In genomic region chr3:114206342-114206741, GRCh38 we compare ENCODE assay signal across 33 cellular contexts. TPM values are rescaled to one million over a fixed set of nuclear protein-coding genes. Genes with fewer than 3 reads are reported as not detected.
"Had no signal": no experiment of that assay in that cellular context is flagged by ENCODE, and none has a peak within 500 bp of the region (broad histone marks: within the 10 kb centered on the region; RNA-seq: fewer than 3 reads in every experiment).

No MANE protein-coding gene starts in this region.

- DNase-seq: colonic mucosa; cortex of kidney; effector CD8-positive, alpha-beta T cell; effector memory CD8-positive, alpha-beta T cell; endodermal cell; erythroblast; esophagus squamous epithelium; foreskin melanocyte; gastrocnemius medialis; glutamatergic neuron; head of caudate nucleus; heart right ventricle; hippocampal formation; left cardiac atrium; left lung; left ventricle myocardium superior; lower lobe of right lung; mesenchymal stem cell; mucosa of descending colon had no signal

- H3K9me3 Mint-ChIP-seq: dendritic cell treated with granulocyte-macrophage colony-stimulating factor and Interleukin-4, amounts not matched to agents 40 ng/mL and 50 ng/mL, for 4 days; effector memory CD8-positive, alpha-beta T cell; endodermal cell; mesothelial cell of epicardium had no signal

- H3K4me3 ChIP-seq: colonic mucosa, esophagus squamous epithelium, gastrocnemius medialis, heart right ventricle, left lung, lower lobe of right lung, mucosa of descending colon had no signal

- FAIRE-seq: endometrium, islet of Langerhans, keratinocyte had no signal

- H3K27ac ChIP-seq: colonic mucosa, epithelial cell of prostate, esophagus squamous epithelium, gastrocnemius medialis, heart right ventricle, left lung, lower lobe of right lung had no signal

- ATAC-seq: effector memory CD8-positive, alpha-beta T cell; esophagus mucosa; gastrocnemius medialis; heart right ventricle; left cardiac atrium; left lung; left ventricle myocardium superior; lower lobe of right lung; mucosa of descending colon had no signal

- H3K4me1 Mint-ChIP-seq: endodermal cell, mesothelial cell of epicardium had no signal

- H3K9me3 ChIP-seq: colonic mucosa, esophagus squamous epithelium, gastrocnemius medialis, left lung, lower lobe of right lung, mucosa of descending colon had no signal

- H3K27me3 Mint-ChIP-seq: dendritic cell treated with granulocyte-macrophage colony-stimulating factor and Interleukin-4, amounts not matched to agents 40 ng/mL and 50 ng/mL, for 4 days; effector memory CD8-positive, alpha-beta T cell had no signal

- H3K4me3 Mint-ChIP-seq: dendritic cell treated with granulocyte-macrophage colony-stimulating factor and Interleukin-4, amounts not matched to agents 40 ng/mL and 50 ng/mL, for 4 days; effector memory CD8-positive, alpha-beta T cell; endodermal cell; mesothelial cell of epicardium had no signal

- H3K36me3 Mint-ChIP-seq: mesothelial cell of epicardium had no signal

- H3K27ac Mint-ChIP-seq: dendritic cell treated with granulocyte-macrophage colony-stimulating factor and Interleukin-4, amounts not matched to agents 40 ng/mL and 50 ng/mL, for 4 days; effector memory CD8-positive, alpha-beta T cell; endodermal cell; mesothelial cell of epicardium had no signal

- H3K27me3 ChIP-seq: colonic mucosa, gastrocnemius medialis, left lung had no signal

- H3K4me1 ChIP-seq: colonic mucosa, esophagus squamous epithelium, gastrocnemius medialis, heart right ventricle, left lung, lower lobe of right lung had no signal

- H3K36me3 ChIP-seq: colonic mucosa, esophagus squamous epithelium, gastrocnemius medialis, heart right ventricle, left lung, lower lobe of right lung had no signal

RNA-seq across cellular contexts. Expression of gene DRD3, which starts 27.5 kb away (rescaled TPM):
- total RNA-seq: colonic mucosa, dermis microvascular lymphatic vessel endothelial cell, endodermal cell, esophagus mucosa, esophagus squamous epithelium, gastrocnemius medialis, glomerular endothelial cell, heart right ventricle, kidney epithelial cell, left cardiac atrium, left lung, left ventricle myocardium superior, lower leg skin, lower lobe of right lung, lung microvascular endothelial cell, mesenteric fat pad, mesothelial cell of epicardium, mucosa of descending colon, myocyte had no signal
- polyA plus RNA-seq: heart right ventricle, keratinocyte had no signal

RNA-seq across cellular contexts. Expression of gene ZNF80, which starts 31.0 kb away (rescaled TPM):
- total RNA-seq: colonic mucosa, dermis microvascular lymphatic vessel endothelial cell, endodermal cell, esophagus mucosa, glomerular endothelial cell, kidney epithelial cell, left cardiac atrium, left ventricle myocardium superior, lower leg skin, lower lobe of right lung, lung microvascular endothelial cell, mesenteric fat pad, mesothelial cell of epicardium, myocyte had no signal
- polyA plus RNA-seq: heart right ventricle, keratinocyte had no signal
